2 cellular contexts compared by ENCODE assay signal in genomic region chr13:42163338-42163737, GRCh38.
A peak's percentile ranks its signal among the peaks of the same experiment; 100 is the strongest.
TF ChIP-seq lines count a peak whose summit lies in the region.
"Not testable (repeated sequence)": the region's sequence is repeated elsewhere in the genome, so short reads cannot be mapped to it uniquely, and the experiment has no call there.

No MANE protein-coding gene starts in this region.

- POLR2A ChIA-PET in HEK293 (lab: Yijun Ruan, JAX), result not testable (repeated sequence)

- H3K4me3 ChIP-seq in HEK293 (ENCODE audit: low read depth, low read length), result not testable (repeated sequence)

- not testable (repeated sequence) for H3K4me1 ChIP-seq in HEK293 (ENCODE audit: control insufficient read depth, insufficient read depth, low read length)

- CTCF ChIA-PET in HEK293 (lab: Yijun Ruan, JAX), result not testable (repeated sequence)

- not testable (repeated sequence) for H3K27ac ChIP-seq in HEK293 (ENCODE audit: extremely low read depth, low read depth, low read length)
- H3K27ac ChIP-seq in VCaP, result peak overlapping the region; percentile 67

- H3K36me3 ChIP-seq in HEK293 (ENCODE audit: control insufficient read depth in 2 of 2, insufficient read depth in 1 of 2, low read length in 2 of 2), result peaks cover 0 to 20% of the 10 kb centered on the region in 2 experiments; a peak in 2 of 3 replicates

- not testable (repeated sequence) for H3K9me3 ChIP-seq in HEK293 (ENCODE audit: control insufficient read depth, insufficient read depth, low read depth, low read length)

- not testable (repeated sequence) for TF ChIP-seq CTCF in HEK293 (tag by site-specific recombination; IDR thresholded peaks at IDR 0.05); VCaP (conservative IDR thresholded peaks at IDR 0.05)

TF ChIP-seq in HEK293, 187 proteins besides CTCF, POLR2A, EP300 and RAD21:
- TF ChIP-seq SCRT1 (tag by site-specific recombination; IDR thresholded peaks at IDR 0.05; ENCODE audit: borderline replicate concordance) (0 out of 2 replicates have a peak, but pooled peaks have one; percentile 64), ZNF184 (tag by site-specific recombination; IDR thresholded peaks at IDR 0.05) (peak; percentile 88), SCRT2 (tag by site-specific recombination; IDR thresholded peaks at IDR 0.05) (0 out of 2 replicates have a peak, but pooled peaks have one; percentile 33)
